ENCODE assay signal across 20 cellular contexts in genomic region chr1:82628887-82629286, GRCh38.
"Had no signal": no experiment of that assay in that cellular context is flagged by ENCODE, and none has a peak within 500 bp of the region (broad histone marks: within the 10 kb centered on the region; RNA-seq: fewer than 3 reads in every experiment).

No MANE protein-coding gene starts in this region.

- DNase-seq: islet precursor cell; left ventricle myocardium inferior; mesendoderm; naive B cell; natural killer cell; ovary; right lobe of liver; stimulated activated CD4-positive, alpha-beta T cell treated with anti-CD3 and anti-CD28 coated beads, Interleukin-1b, Interleukin-23, amount 100 ng/mL, for 48 hours; stimulated activated CD4-positive, alpha-beta T cell treated with anti-CD3 and anti-CD28 coated beads, Interleukin-2, amount 100 ng/mL, for 48 hours; stimulated activated CD4-positive, alpha-beta T cell treated with anti-CD3 and anti-CD28 coated beads, Interleukin-4, amount 100 ng/mL, for 4 hours; stimulated activated CD8-positive, alpha-beta memory T cell treated with anti-CD3 and anti-CD28 coated beads, Interleukin-4, amount 100 ng/mL, for 48 hours; stimulated activated naive CD4-positive, alpha-beta T cell treated with Interleukin-2 at 50 U/mL for 16 hours; stimulated activated naive CD8-positive, alpha-beta T cell treated with anti-CD3 and anti-CD28 coated beads, Interleukin-15, amount 100 ng/mL, for 72 hours; substantia nigra; uterus had no signal

- H3K4me2 ChIP-seq: smooth muscle cell had no signal

- ATAC-seq: natural killer cell; right lobe of liver; stimulated activated memory B cell treated with anti-CD40 and anti-IgM and Interleukin-4, amounts not matched to agents 10 μg/mL and 1 μg/mL and 100 μg/mL, for 72 hours; stimulated activated naive CD8-positive, alpha-beta T cell treated with anti-CD3 and anti-CD28 coated beads, Interleukin-15, amount 100 ng/mL, for 72 hours had no signal

- H3K4me3 ChIP-seq: left ventricle myocardium inferior, lung, ovary, right atrium auricular region, right lobe of liver, smooth muscle cell, tibial nerve, uterus had no signal

- H3K4me1 ChIP-seq: left ventricle myocardium inferior, right atrium auricular region, right lobe of liver, tibial nerve, uterus had no signal

- H3K9me3 ChIP-seq: ovary, uterus had no signal

- H3K36me3 ChIP-seq: left ventricle myocardium inferior, ovary, right atrium auricular region, right lobe of liver, tibial nerve, uterus had no signal

- H3K27me3 ChIP-seq: ovary, right atrium auricular region, right lobe of liver, tibial nerve, uterus had no signal

- H3K27ac ChIP-seq: left ventricle myocardium inferior, ovary, right atrium auricular region, right lobe of liver, tibial nerve, uterus had no signal
